Comparison of ENCODE assay signal across 11 cellular contexts in genomic region chr9:109856785-109857184, GRCh38.
DNase-seq lines count a peak whose midpoint lies in the region; ATAC-seq and TF ChIP-seq lines count a peak whose summit lies in the region.
"Had no signal": no experiment of that assay in that cellular context is flagged by ENCODE, and none has a peak within 500 bp of the region (broad histone marks: within the 10 kb centered on the region; RNA-seq: fewer than 3 reads in every experiment).

No MANE protein-coding gene starts in this region.

- no peaks in the 10 kb centered on the region for H3K9me2 ChIP-seq in hepatocyte (replicated peaks; ENCODE audit: insufficient read depth)

- H3K36me3 Mint-ChIP-seq in stimulated activated effector memory CD8-positive, alpha-beta T cell treated with anti-CD3 and anti-CD28 coated beads, Interleukin-12 subunit alpha, Interleukin-12 subunit beta, amount 100 ng/mL, for 72 hours = no peaks in the 10 kb centered on the region
- H3K36me3 Mint-ChIP-seq: activated naive CD8-positive, alpha-beta T cell treated with anti-CD3 and anti-CD28 coated beads for 36 hours had no signal

- H3K79me2 ChIP-seq in hepatocyte = no peaks in the 10 kb centered on the region

- no peak for ATAC-seq in HG03175 (IDR thresholded peaks at IDR 0.05; ENCODE audit: unreplicated experiment)
- no peak for ATAC-seq in stimulated activated effector memory CD8-positive, alpha-beta T cell treated with anti-CD3 and anti-CD28 coated beads, Interleukin-12 subunit alpha, Interleukin-12 subunit beta, amount 100 ng/mL, for 72 hours

- H3K4me3 Mint-ChIP-seq in stimulated activated effector memory CD8-positive, alpha-beta T cell treated with anti-CD3 and anti-CD28 coated beads, Interleukin-12 subunit alpha, Interleukin-12 subunit beta, amount 100 ng/mL, for 72 hours = no peak overlapping the region
- H3K4me3 Mint-ChIP-seq: activated CD4-positive, alpha-beta T cell treated with anti-CD3 and anti-CD28 coated beads, Interleukin-2, amount 10 ng/mL, durations not matched to agents 24 days and 14 days; activated naive CD8-positive, alpha-beta T cell treated with anti-CD3 and anti-CD28 coated beads for 36 hours had no signal

- H3K27ac ChIP-seq in brain microvascular endothelial cell = no peak overlapping the region
- H3K27ac ChIP-seq in hepatocyte = peak overlapping the region; percentile 32
- H3K27ac ChIP-seq in ovary = no peak overlapping the region

- H2AFZ ChIP-seq in hepatocyte = no peak overlapping the region

- H3K36me3 ChIP-seq in brain microvascular endothelial cell (replicated peaks) (no peaks in the 10 kb centered on the region), hepatocyte (replicated peaks; ENCODE audit: insufficient read depth, low read depth) (no peaks in the 10 kb centered on the region), ovary (no peaks in the 10 kb centered on the region)

- WGBS in hepatocyte (ENCODE audit: low lambda C conversion rate, missing lambda C conversion rate) = 77% methylated on average over 6 of the region's 6 CpGs
- WGBS in ovary, 3 donors = 27 to 34% (median 29%) methylated on average over 6 of the region's 6 CpGs

- TF ChIP-seq POLR2A in ovary (IDR thresholded peaks at IDR 0.05) = no peak

- no peak for TF ChIP-seq EP300 in ovary (IDR thresholded peaks at IDR 0.05)

- no peaks in the 10 kb centered on the region for H3K4me1 Mint-ChIP-seq in stimulated activated effector memory CD8-positive, alpha-beta T cell treated with anti-CD3 and anti-CD28 coated beads, Interleukin-12 subunit alpha, Interleukin-12 subunit beta, amount 100 ng/mL, for 72 hours
- H3K4me1 Mint-ChIP-seq: activated CD4-positive, alpha-beta T cell treated with anti-CD3 and anti-CD28 coated beads, Interleukin-2, amount 10 ng/mL, durations not matched to agents 24 days and 14 days; activated naive CD8-positive, alpha-beta T cell treated with anti-CD3 and anti-CD28 coated beads for 36 hours had no signal

- H3K4me2 ChIP-seq in hepatocyte = no peak overlapping the region

- DNase-seq in ELF-1 (ENCODE audit: low read depth, low spot score) (peak; percentile 8), brain microvascular endothelial cell (peak; percentile 43), hepatocyte (ENCODE audit: low spot score) (no peak), ovary (peak in 4 of 5 donors; percentile 40 to 74 (median 53)), kidney tubule cell (ENCODE audit: low spot score) (no peak), GF-D8 (lab: John Stamatoyannopoulos, UW) (no peak)
- no peak for DNase-seq in stimulated activated effector memory CD8-positive, alpha-beta T cell treated with anti-CD3 and anti-CD28 coated beads, Interleukin-12 subunit alpha, Interleukin-12 subunit beta, amount 100 ng/mL, for 72 hours (ENCODE audit: low spot score in 2 of 2)
- DNase-seq: activated CD4-positive, alpha-beta T cell treated with anti-CD3 and anti-CD28 coated beads, Interleukin-2, amount 10 ng/mL, durations not matched to agents 24 days and 14 days; activated naive CD8-positive, alpha-beta T cell treated with anti-CD3 and anti-CD28 coated beads for 36 hours; NCI-H2227 treated with DMSO at 0.1 percent for 48 hours had no signal

- no peaks in the 10 kb centered on the region for H4K20me1 ChIP-seq in hepatocyte (ENCODE audit: insufficient read depth, poor library complexity, severe bottlenecking)

- no peaks in the 10 kb centered on the region for H3K27me3 ChIP-seq in brain microvascular endothelial cell (replicated peaks)
- H3K27me3 ChIP-seq in hepatocyte = no peaks in the 10 kb centered on the region
- H3K27me3 ChIP-seq in ovary = no peaks in the 10 kb centered on the region

- no peaks in the 10 kb centered on the region for H3K9me3 ChIP-seq in hepatocyte (ENCODE audit: low read depth)
- no peaks in the 10 kb centered on the region for H3K9me3 ChIP-seq in ovary

- intact Hi-C loops in ovary (cut with DNase I) = no loop called here

- H3K9me3 Mint-ChIP-seq in stimulated activated effector memory CD8-positive, alpha-beta T cell treated with anti-CD3 and anti-CD28 coated beads, Interleukin-12 subunit alpha, Interleukin-12 subunit beta, amount 100 ng/mL, for 72 hours = no peaks in the 10 kb centered on the region

- no peak overlapping the region for H3K27ac Mint-ChIP-seq in stimulated activated effector memory CD8-positive, alpha-beta T cell treated with anti-CD3 and anti-CD28 coated beads, Interleukin-12 subunit alpha, Interleukin-12 subunit beta, amount 100 ng/mL, for 72 hours
- H3K27ac Mint-ChIP-seq: activated CD4-positive, alpha-beta T cell treated with anti-CD3 and anti-CD28 coated beads, Interleukin-2, amount 10 ng/mL, durations not matched to agents 24 days and 14 days; activated naive CD8-positive, alpha-beta T cell treated with anti-CD3 and anti-CD28 coated beads for 36 hours had no signal

- H3K4me1 ChIP-seq in hepatocyte (ENCODE audit: insufficient read depth) (peaks cover 5% of the 10 kb centered on the region), ovary (ENCODE audit: insufficient read depth) (peaks cover 6% of the 10 kb centered on the region)

- no peak for TF ChIP-seq CTCF in brain microvascular endothelial cell (IDR thresholded peaks at IDR 0.05; ENCODE audit: low read depth, low read length, missing control alignments)
- no peak for TF ChIP-seq CTCF in hepatocyte (IDR thresholded peaks at IDR 0.05; ENCODE audit: poor library complexity)
- no peak for TF ChIP-seq CTCF in ovary (IDR thresholded peaks at IDR 0.05)

- in situ Hi-C loops in brain microvascular endothelial cell (cut with HindIII; ENCODE audit: low pct_ligation_motif_present, low sequenced_read_pairs) = no loop called here

- no peak overlapping the region for H3K4me3 ChIP-seq in brain microvascular endothelial cell (ENCODE audit: low read depth, low read length)
- H3K4me3 ChIP-seq in hepatocyte = no peak overlapping the region
- no peak overlapping the region for H3K4me3 ChIP-seq in ovary

Comparison
In these comparisons a context has a peak if more than half of its experiments do, and no peak if none do; other contexts are left out.
1. DNase-seq: peak in ELF-1 (single experiment), brain microvascular endothelial cell (single experiment) and ovary (4 of 5); none in hepatocyte (single experiment), stimulated activated effector memory CD8-positive, alpha-beta T cell treated with anti-CD3 and anti-CD28 coated beads, Interleukin-12 subunit alpha, Interleukin-12 subunit beta, amount 100 ng/mL, for 72 hours (0 of 2), kidney tubule cell (single experiment) and GF-D8 (single experiment).